Comparison of ENCODE assay signal across 17 cellular contexts in the genomic region with DNA sequence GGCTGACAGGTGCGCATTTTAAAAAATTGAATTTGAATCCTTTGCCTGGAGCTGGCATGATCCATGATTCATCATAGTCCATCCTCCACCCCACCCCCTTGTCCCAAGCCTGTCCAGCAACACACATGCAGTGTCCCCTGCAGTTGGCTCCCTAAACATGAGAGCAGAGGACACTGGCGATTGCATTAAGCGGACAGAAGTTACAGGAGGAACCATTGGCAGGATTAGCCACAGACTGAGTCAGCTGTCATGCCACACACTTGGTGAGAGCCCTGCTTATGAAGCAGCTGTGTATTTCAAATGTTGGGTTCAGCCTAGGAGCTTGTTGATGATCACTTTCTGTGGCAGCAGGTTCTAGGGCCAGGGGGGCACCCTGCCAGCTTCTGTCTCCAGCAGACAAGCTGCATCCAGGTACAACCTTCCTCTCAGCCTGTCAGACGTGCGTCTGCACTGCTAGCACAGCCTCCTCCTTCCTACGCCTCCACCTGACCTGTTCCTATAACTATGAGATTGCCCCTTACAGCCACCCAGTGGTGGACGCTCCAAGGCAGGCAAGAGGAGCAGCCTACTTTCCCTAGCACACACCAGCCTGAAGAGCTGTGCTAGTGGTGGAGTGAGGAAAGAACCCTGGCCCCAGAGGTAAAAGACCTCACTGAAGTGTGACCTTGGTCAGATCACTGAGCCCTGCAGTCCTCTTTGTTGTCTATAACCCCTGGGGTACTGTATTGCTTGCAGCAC.
DNase-seq lines count a peak whose midpoint lies in the region; ATAC-seq, FAIRE-seq and TF ChIP-seq lines count a peak whose summit lies in the region.
"Had no signal": no experiment of that assay in that cellular context is flagged by ENCODE, and none has a peak within 500 bp of the region (broad histone marks: within the 10 kb centered on the region; RNA-seq: fewer than 3 reads in every experiment).

No MANE protein-coding gene starts in this region.

- peaks cover 3% of the 10 kb centered on the region for H3K4me1 ChIP-seq in BE2C
- no peaks in the 10 kb centered on the region for H3K4me1 ChIP-seq in GM12878 (ENCODE audit: control insufficient read depth, insufficient read depth, low read length)
- H3K4me1 ChIP-seq in PC-3 (ENCODE audit: insufficient read depth, low read length), result peaks cover 9% of the 10 kb centered on the region; the same call in 1 of the 2 replicates
- H3K4me1 ChIP-seq: prostate gland, uterus had no signal

- H4K20me1 ChIP-seq in GM12878 (ENCODE audit: control insufficient read depth, insufficient read depth), result no peaks in the 10 kb centered on the region
- H4K20me1 ChIP-seq in PC-3 (ENCODE audit: low read length), result no peaks in the 10 kb centered on the region

- no peaks in the 10 kb centered on the region for H3K79me2 ChIP-seq in GM12878 (ENCODE audit: control insufficient read depth, insufficient read depth, low read length)
- H3K79me2 ChIP-seq in PC-3 (ENCODE audit: low read length), result no peaks in the 10 kb centered on the region

- H3K9me2 ChIP-seq in PC-3 (replicated peaks; ENCODE audit: low read length), result no peaks in the 10 kb centered on the region

- TF ChIP-seq RAD21 in GM12878 (IDR thresholded peaks at IDR 0.05; ENCODE audit: insufficient read depth, low read depth, low read length), result no peak

- H3K9me3 ChIP-seq in BE2C (no peaks in the 10 kb centered on the region), GM12878 (replicated peaks; ENCODE audit: control insufficient read depth, insufficient read depth, low read length) (no peaks in the 10 kb centered on the region), PC-3 (ENCODE audit: low read length) (no peaks in the 10 kb centered on the region)
- H3K9me3 ChIP-seq: prostate gland, uterus had no signal

- no peak for TF ChIP-seq EP300 in GM12878 (IDR thresholded peaks at IDR 0.05; ENCODE audit: borderline replicate concordance in 1 of 2, control insufficient read depth in 1 of 2, low read depth in 2 of 2, low read length in 2 of 2)

- no peak overlapping the region for H2AFZ ChIP-seq in GM12878 (ENCODE audit: control insufficient read depth, low read depth, low read length)
- no peak overlapping the region for H2AFZ ChIP-seq in PC-3 (ENCODE audit: low read length)

- no TSS peak for BruUV-seq in GM12878 (replicated peaks; lab: Mats Ljungman, UMichigan)
- BruUV-seq in PC-3 (replicated peaks; lab: Mats Ljungman, UMichigan), result no TSS peak

- H3K27ac ChIP-seq in GM12878 (ENCODE audit: control insufficient read depth, insufficient read depth) (no peak overlapping the region), PC-3 (ENCODE audit: low read length) (no peak overlapping the region)
- H3K27ac ChIP-seq: prostate gland, uterus had no signal

- TF ChIP-seq POLR2A in GM12878 (IDR thresholded peaks at IDR 0.05; ENCODE audit: low read depth, low read length), result no peak

- SMC1A ChIA-PET in GM12878 (lab: Charles Lee; ENCODE audit: uncharacterized antibody, unreplicated experiment), result no interaction called here

- DNase-seq in BE2C (no peak), HT-29 (ENCODE audit: low spot score) (peak; percentile 28), GM12878 (ENCODE audit: low read depth, low spot score) (no peak), kidney tubule cell (ENCODE audit: low spot score) (peak; percentile 17), frontal cortex (ENCODE audit: low spot score in 2 of 2) (no peak), anterior cingulate cortex (lab: John Stamatoyannopoulos, UW) (no peak), PC-3 (no peak), NCI-H2029 (lab: John Stamatoyannopoulos, UW) (no peak)
- DNase-seq: effector memory CD8-positive, alpha-beta T cell; HCEC 1CT; naive thymus-derived CD8-positive, alpha-beta T cell; NCI-H187 treated with DMSO at 0.1 percent for 48 hours; NCI-H510A treated with DMSO at 0.1 percent for 48 hours; stimulated activated naive CD8-positive, alpha-beta T cell treated with anti-CD3 and anti-CD28 coated beads, Interleukin-15, amount 100 ng/mL, for 72 hours; uterus had no signal

- H3K4me3 ChIP-seq in BE2C (ENCODE audit: low read depth, low read length) (no peak overlapping the region), GM12878 (no peak overlapping the region), PC-3 (ENCODE audit: low read length) (no peak overlapping the region)
- H3K4me3 ChIP-seq: lung, prostate gland, uterus had no signal

- intact Hi-C loops in GM12878 (cut with micrococcal nuclease; ENCODE audit: unreplicated experiment), result loop anchor here (2.0 kb wide), 1 partner anchor 119 kb away; no protein-coding TSS in a partner anchor
- intact Hi-C loops in PC-3 (cut with micrococcal nuclease), result no loop called here

- H3K4me2 ChIP-seq in GM12878 (ENCODE audit: control insufficient read depth, insufficient read depth), result no peak overlapping the region
- no peak overlapping the region for H3K4me2 ChIP-seq in PC-3 (ENCODE audit: low read length)

- TF ChIP-seq CTCF in BE2C (IDR thresholded peaks at IDR 0.05; ENCODE audit: low read depth, low read length) (peak; percentile 24; the same call in 1 of the 2 replicates), GM12878 (IDR thresholded peaks at IDR 0.05 in 2 of 3, conservative IDR thresholded peaks at IDR 0.05 in 1 of 3; ENCODE audit: control insufficient read depth in 2 of 3, extremely low read depth in 1 of 3, insufficient read depth in 1 of 3, low read depth in 3 of 3, low read length in 3 of 3) (peak in 1 of 3 experiments; percentile 12; a peak in 1 of 6 replicates), PC-3 (conservative IDR thresholded peaks at IDR 0.05; ENCODE audit: low read depth, low read length) (no peak)

- CTCF ChIA-PET in GM12878 (lab: Yijun Ruan, JAX) (interaction anchor here (1.4 kb wide), 1 partner anchor 192 kb away, joined by 3 read pairs; no protein-coding TSS in a partner anchor), PC-3 (lab: Charles Lee) (no interaction called here)

- H3K27me3 ChIP-seq in BE2C (no peaks in the 10 kb centered on the region), GM12878 (replicated peaks in 1 of 2; ENCODE audit: control insufficient read depth in 2 of 2, insufficient read depth in 2 of 2, low read length in 1 of 2) (no peaks in the 10 kb centered on the region), PC-3 (ENCODE audit: low read length) (peaks cover 50% of the 10 kb centered on the region)
- H3K27me3 ChIP-seq: uterus had no signal

- FAIRE-seq in GM12878 (lab: Jason Lieb, UNC) (no peak), frontal cortex (lab: Jason Lieb, UNC) (no peak)

- H3F3A ChIP-seq in PC-3 (ENCODE audit: low read length, unreplicated experiment), result no peaks in the 10 kb centered on the region

- POLR2A ChIA-PET in GM12878 (lab: Charles Lee), result no interaction called here
- POLR2A ChIA-PET in PC-3 (lab: Charles Lee; ENCODE audit: unreplicated experiment), result no interaction called here

- H3K9ac ChIP-seq in GM12878 (ENCODE audit: control insufficient read depth, insufficient read depth, low read length) (no peak overlapping the region), PC-3 (ENCODE audit: low read length) (no peak overlapping the region)

- H3K36me3 ChIP-seq in BE2C (no peaks in the 10 kb centered on the region), GM12878 (ENCODE audit: control insufficient read depth in 2 of 2, insufficient read depth in 2 of 2, low read length in 1 of 2) (no peaks in the 10 kb centered on the region), PC-3 (ENCODE audit: low read depth, low read length) (no peaks in the 10 kb centered on the region)
- H3K36me3 ChIP-seq: prostate gland, uterus had no signal

- 24% methylated on average over 7 of the region's 7 CpGs for WGBS in GM12878 (ENCODE audit: insufficient coverage, insufficient replicate concordance, low lambda C conversion rate, missing lambda C conversion rate)

- ATAC-seq in GM12878, result peak; percentile 83
- ATAC-seq in PC-3, result no peak
- ATAC-seq: effector memory CD8-positive, alpha-beta T cell; naive thymus-derived CD8-positive, alpha-beta T cell; stimulated activated naive CD8-positive, alpha-beta T cell treated with anti-CD3 and anti-CD28 coated beads, Interleukin-15, amount 100 ng/mL, for 72 hours had no signal

- RAD21 ChIA-PET in GM12878 (lab: Charles Lee; ENCODE audit: unreplicated experiment), result interaction anchor here (0.6 kb wide), 1 partner anchor 164 kb away, joined by 3 read pairs; no protein-coding TSS in a partner anchor

- in situ Hi-C loops in GM12878 (cut with MboI), result no loop called here

TF ChIP-seq in GM12878, 131 proteins besides CTCF, POLR2A, EP300 and RAD21:
- no peak for TF ChIP-seq TCF12 (IDR thresholded peaks at IDR 0.05; ENCODE audit: low read depth, low read length)
- no peak for TF ChIP-seq MTA2 (IDR thresholded peaks at IDR 0.05; ENCODE audit: low read depth)
- no peak for TF ChIP-seq KAT2A (conservative IDR thresholded peaks at IDR 0.05; ENCODE audit: control insufficient read depth, low read depth, low read length)
- no peak for TF ChIP-seq EGR1 (IDR thresholded peaks at IDR 0.05; ENCODE audit: borderline replicate concordance in 1 of 2, low read depth in 2 of 2, low read length in 2 of 2)
- no peak for TF ChIP-seq CHD4 (IDR thresholded peaks at IDR 0.05)
- TF ChIP-seq ZNF24 (IDR thresholded peaks at IDR 0.05), result no peak
- TF ChIP-seq SUZ12 (IDR thresholded peaks at IDR 0.05; ENCODE audit: unreplicated experiment), result no peak
- no peak for TF ChIP-seq BMI1 (IDR thresholded peaks at IDR 0.05; ENCODE audit: borderline replicate concordance)
- no peak for TF ChIP-seq RB1 (IDR thresholded peaks at IDR 0.05; ENCODE audit: borderline replicate concordance)
- TF ChIP-seq NFXL1 (IDR thresholded peaks at IDR 0.05; ENCODE audit: borderline replicate concordance), result no peak
- no peak for TF ChIP-seq NRF1 (conservative IDR thresholded peaks at IDR 0.05; ENCODE audit: low read depth, low read length)
- TF ChIP-seq CHD1 (IDR thresholded peaks at IDR 0.05; ENCODE audit: low read depth, low read length), result no peak
- TF ChIP-seq RBBP5 (conservative IDR thresholded peaks at IDR 0.05), result no peak
- no peak for TF ChIP-seq MYC (IDR thresholded peaks at IDR 0.05; ENCODE audit: insufficient read depth, insufficient read length, insufficient replicate concordance, low read length, severe bottlenecking)
- no peak for TF ChIP-seq MEF2B (IDR thresholded peaks at IDR 0.05; ENCODE audit: partially characterized antibody, poor library complexity, severe bottlenecking)
- no peak for TF ChIP-seq ZZZ3 (IDR thresholded peaks at IDR 0.05; ENCODE audit: control insufficient read depth, insufficient read length, low read depth)

Comparison
In these comparisons a context has a peak if more than half of its experiments do, and no peak if none do; other contexts are left out.
1. DNase-seq: peak in HT-29 (single experiment) and kidney tubule cell (single experiment); none in BE2C (single experiment), GM12878 (single experiment), frontal cortex (0 of 2), anterior cingulate cortex (0 of 58), PC-3 (single experiment) and NCI-H2029 (single experiment).